Comparison of ENCODE assay signal across 8 cellular contexts in genomic region chr4:173334891-173335754, GRCh38. TPM values are rescaled to one million over a fixed set of nuclear protein-coding genes. Genes with fewer than 3 reads are reported as not detected.
DNase-seq lines count a peak whose midpoint lies in the region; ATAC-seq and TF ChIP-seq lines count a peak whose summit lies in the region.

No MANE protein-coding gene starts in this region.

- peaks cover 41% of the 10 kb centered on the region for H3K36me3 Mint-ChIP-seq in activated T-cell treated with anti-CD3 and anti-CD28 coated beads, Interleukin-2, amount 50 U/mL, for 24 hours (ENCODE audit: low read depth)
- peaks cover 7% of the 10 kb centered on the region for H3K36me3 Mint-ChIP-seq in natural killer cell

- H3K79me2 ChIP-seq in DOHH2 (ENCODE audit: control insufficient read depth, low read length) = peaks cover 73% of the 10 kb centered on the region

- H3K27me3 Mint-ChIP-seq in activated T-cell treated with anti-CD3 and anti-CD28 coated beads, Interleukin-2, amount 50 U/mL, for 24 hours = peaks cover 13% of the 10 kb centered on the region
- H3K27me3 Mint-ChIP-seq in natural killer cell (ENCODE audit: low read depth in 2 of 2) = no peaks in the 10 kb centered on the region

- no peaks in the 10 kb centered on the region for H3K9me3 Mint-ChIP-seq in activated T-cell treated with anti-CD3 and anti-CD28 coated beads, Interleukin-2, amount 50 U/mL, for 24 hours
- H3K9me3 Mint-ChIP-seq in natural killer cell = no peaks in the 10 kb centered on the region

- peaks cover 43% of the 10 kb centered on the region for H3K36me3 ChIP-seq in DOHH2 (ENCODE audit: control insufficient read depth, low read length)

- H3K9me2 ChIP-seq in DOHH2 (replicated peaks; ENCODE audit: control insufficient read depth, low read length) = no peaks in the 10 kb centered on the region

- H3K27ac ChIP-seq in DOHH2 (ENCODE audit: low read depth, low read length) (peak overlapping the region; percentile 96), HL-60 (replicated peaks) (peak overlapping the region; percentile 99)

- intact Hi-C loops in natural killer cell (cut with micrococcal nuclease) = loop anchor here (1.0 to 5.0 kb wide), 3 partner anchors 34 to 948 kb away; partner anchors contain the start of genes CEP44, FBXO8 and GALNT7

- no peaks in the 10 kb centered on the region for H3K9me3 ChIP-seq in DOHH2 (ENCODE audit: control insufficient read depth, insufficient read depth, low read length)

- H3K4me3 ChIP-seq in DOHH2 (ENCODE audit: low read length) (peak overlapping the region; percentile 99), HL-60 (replicated peaks; ENCODE audit: insufficient read depth, low read length) (peak overlapping the region; percentile 81)

- DNase-seq in HL-60 (ENCODE audit: low read depth in 1 of 2, low spot score in 1 of 2) (peak in 1 of 2 experiments; percentile 85), NCI-H748 (lab: John Stamatoyannopoulos, UW; ENCODE audit: unreplicated experiment) (peak; percentile 90), fibroblast of peridontal ligament (ENCODE audit: extremely low read depth) (peak; percentile 66), natural killer cell (peak; percentile 25), ureter (ENCODE audit: low spot score) (peak; percentile 59)
- DNase-seq in activated T-cell treated with anti-CD3 and anti-CD28 coated beads, Interleukin-2, amount 50 U/mL, for 24 hours = no peak

- H3F3A ChIP-seq in DOHH2 (ENCODE audit: control insufficient read depth, insufficient read depth) = peaks cover 38% of the 10 kb centered on the region

- peak overlapping the region; percentile 68 for H3K4me2 ChIP-seq in DOHH2 (ENCODE audit: low read length)

- H3K4me1 Mint-ChIP-seq in activated T-cell treated with anti-CD3 and anti-CD28 coated beads, Interleukin-2, amount 50 U/mL, for 24 hours (ENCODE audit: low read depth) = peaks cover 25% of the 10 kb centered on the region
- peaks cover 27 to 33% of the 10 kb centered on the region in 2 donors for H3K4me1 Mint-ChIP-seq in natural killer cell

- H3K4me3 Mint-ChIP-seq in activated T-cell treated with anti-CD3 and anti-CD28 coated beads, Interleukin-2, amount 50 U/mL, for 24 hours = peak overlapping the region; percentile 98
- peak overlapping the region; percentile 99 for H3K4me3 Mint-ChIP-seq in natural killer cell

- peak overlapping the region; percentile 99 for H3K27ac Mint-ChIP-seq in activated T-cell treated with anti-CD3 and anti-CD28 coated beads, Interleukin-2, amount 50 U/mL, for 24 hours
- peak overlapping the region; percentile 98 to 99 for H3K27ac Mint-ChIP-seq in natural killer cell

- H3K27me3 ChIP-seq in DOHH2 (ENCODE audit: control insufficient read depth, low read length) (no peaks in the 10 kb centered on the region), HL-60 (ENCODE audit: insufficient read depth, poor library complexity, severe bottlenecking) (no peaks in the 10 kb centered on the region)

- peaks cover 16% of the 10 kb centered on the region for H4K20me1 ChIP-seq in DOHH2 (ENCODE audit: control insufficient read depth, insufficient read depth, low read depth, low read length)

- ATAC-seq in GM21367 (IDR thresholded peaks at IDR 0.05; ENCODE audit: unreplicated experiment) (peak; percentile 34), natural killer cell (peak in 2 of 3 donors; percentile 11 to 19)

- TF ChIP-seq CTCF in DOHH2 (IDR thresholded peaks at IDR 0.05; ENCODE audit: low read depth, low read length, poor library complexity, severe bottlenecking) (no peak), HL-60 (IDR thresholded peaks at IDR 0.05; ENCODE audit: insufficient read depth, low read length) (no peak), natural killer cell (IDR thresholded peaks at IDR 0.05) (no peak)

- H3K4me1 ChIP-seq in DOHH2 (ENCODE audit: control insufficient read depth, low read length) = peaks cover 48% of the 10 kb centered on the region

RNA-seq across cellular contexts. Expression of gene HMGB2, which starts 1.0 kb away (rescaled TPM):
- 100 to 1,000 TPM; 145 to 214 (median 151) TPM for total RNA-seq in natural killer cell
- 51.8 TPM for total RNA-seq in ureter

RNA-seq across cellular contexts. Expression of gene SAP30, which starts 35.6 kb away (rescaled TPM):
- total RNA-seq in natural killer cell (1 to 10 TPM; 2.6 to 9.1 (median 3.1) TPM), ureter (8.6 TPM)
